Comparison of ENCODE assay signal across 1 cellular context in genomic region chr17:39606434-39607056, GRCh38.
A peak's percentile ranks its signal among the peaks of the same experiment; 100 is the strongest.
TF ChIP-seq lines count a peak whose summit lies in the region.

No MANE protein-coding gene starts in this region.

TF ChIP-seq in HEK293, 187 proteins besides CTCF, POLR2A, EP300 and RAD21 (continued from another document and continues in another):
- TF ChIP-seq HIC1 (tag by site-specific recombination; IDR thresholded peaks at IDR 0.05) (peak; percentile 33; the same call in 1 of the 2 replicates), ZNF488 (tag by site-specific recombination; IDR thresholded peaks at IDR 0.05) (no peak), TCF7L2 (IDR thresholded peaks at IDR 0.05; ENCODE audit: borderline replicate concordance, low read depth, low read length) (no peak), ZNF692 (tag by site-specific recombination; IDR thresholded peaks at IDR 0.05) (0 out of 2 replicates have a peak, but pooled peaks have one; percentile 15), ZBTB48 (tag by site-specific recombination; IDR thresholded peaks at IDR 0.05) (peak; percentile 51), ZNF223 (tag by site-specific recombination; IDR thresholded peaks at IDR 0.05) (no peak), MZF1 (tag by site-specific recombination; IDR thresholded peaks at IDR 0.05; ENCODE audit: borderline replicate concordance) (no peak), ZNF398 (tag by site-specific recombination; IDR thresholded peaks at IDR 0.05) (peak; percentile 54), ZNF514 (tag by site-specific recombination; IDR thresholded peaks at IDR 0.05) (no peak), ZBTB20 (tag by site-specific recombination; IDR thresholded peaks at IDR 0.05) (peak; percentile 87), SALL2 (tag by site-specific recombination; IDR thresholded peaks at IDR 0.05; ENCODE audit: borderline replicate concordance) (no peak), ZNF610 (tag by site-specific recombination; IDR thresholded peaks at IDR 0.05; ENCODE audit: borderline replicate concordance) (no peak), ZBTB26 (tag by site-specific recombination; optimal IDR thresholded peaks at IDR 0.05) (peak; percentile 73), ZNF184 (tag by site-specific recombination; IDR thresholded peaks at IDR 0.05) (no peak), GLIS1 (tag by site-specific recombination; IDR thresholded peaks at IDR 0.05) (no peak), ZNF148 (tag by site-specific recombination; IDR thresholded peaks at IDR 0.05; ENCODE audit: borderline replicate concordance) (no peak), PATZ1 (tag by site-specific recombination; IDR thresholded peaks at IDR 0.05) (0 out of 2 replicates have a peak, but pooled peaks have one; percentile 30), ZNF600 (tag by site-specific recombination; IDR thresholded peaks at IDR 0.05) (no peak), MYNN (tag by site-specific recombination; IDR thresholded peaks at IDR 0.05; ENCODE audit: borderline replicate concordance) (no peak), ZBTB8A (tag by site-specific recombination; IDR thresholded peaks at IDR 0.05) (peak; percentile 87), ZBTB7A (tag by site-specific recombination; IDR thresholded peaks at IDR 0.05; ENCODE audit: low read depth) (no peak; the same call in 1 of the 2 replicates), ZNF449 (tag by site-specific recombination; IDR thresholded peaks at IDR 0.05) (peak; percentile 76), ZBTB10 (tag by site-specific recombination; IDR thresholded peaks at IDR 0.05) (peak; percentile 79; the same call in 1 of the 2 replicates), ZNF433 (tag by site-specific recombination; IDR thresholded peaks at IDR 0.05; ENCODE audit: low read depth) (no peak), ZNF133 (tag by site-specific recombination; IDR thresholded peaks at IDR 0.05) (no peak), ZNF19 (tag by site-specific recombination; IDR thresholded peaks at IDR 0.05; ENCODE audit: low read depth) (no peak), ZNF341 (tag by site-specific recombination; IDR thresholded peaks at IDR 0.05; ENCODE audit: low read depth) (peak; percentile 49; the same call in 1 of the 2 replicates), REST (tag by site-specific recombination; IDR thresholded peaks at IDR 0.05) (no peak), KLF9 (tag by site-specific recombination; IDR thresholded peaks at IDR 0.05; ENCODE audit: low read depth) (0 out of 2 replicates have a peak, but pooled peaks have one; percentile 13), ZNF747 (tag by site-specific recombination; IDR thresholded peaks at IDR 0.05) (no peak), ZNF549 (tag by site-specific recombination; IDR thresholded peaks at IDR 0.05) (no peak), KLF10 (tag by site-specific recombination; IDR thresholded peaks at IDR 0.05) (no peak), ZIC2 (tag by site-specific recombination; IDR thresholded peaks at IDR 0.05) (peak; percentile 39; the same call in 1 of the 2 replicates), BCL11B (tag by site-specific recombination; IDR thresholded peaks at IDR 0.05; ENCODE audit: low read depth) (no peak), GLIS2 (tag by site-specific recombination; IDR thresholded peaks at IDR 0.05) (peak; percentile 61), ZFP41 (tag by site-specific recombination; IDR thresholded peaks at IDR 0.05; ENCODE audit: borderline replicate concordance) (no peak), ZNF473 (tag by site-specific recombination; IDR thresholded peaks at IDR 0.05) (no peak), HOXD13 (CRISPR knock-in tag; IDR thresholded peaks at IDR 0.05; ENCODE audit: borderline replicate concordance) (no peak), ZBTB17 (tag by site-specific recombination; IDR thresholded peaks at IDR 0.05) (no peak), ZNF677 (tag by site-specific recombination; IDR thresholded peaks at IDR 0.05) (no peak), ZNF404 (tag by site-specific recombination; IDR thresholded peaks at IDR 0.05) (no peak)
